Comparison of ENCODE assay signal across 9 cellular contexts in the genomic region with DNA sequence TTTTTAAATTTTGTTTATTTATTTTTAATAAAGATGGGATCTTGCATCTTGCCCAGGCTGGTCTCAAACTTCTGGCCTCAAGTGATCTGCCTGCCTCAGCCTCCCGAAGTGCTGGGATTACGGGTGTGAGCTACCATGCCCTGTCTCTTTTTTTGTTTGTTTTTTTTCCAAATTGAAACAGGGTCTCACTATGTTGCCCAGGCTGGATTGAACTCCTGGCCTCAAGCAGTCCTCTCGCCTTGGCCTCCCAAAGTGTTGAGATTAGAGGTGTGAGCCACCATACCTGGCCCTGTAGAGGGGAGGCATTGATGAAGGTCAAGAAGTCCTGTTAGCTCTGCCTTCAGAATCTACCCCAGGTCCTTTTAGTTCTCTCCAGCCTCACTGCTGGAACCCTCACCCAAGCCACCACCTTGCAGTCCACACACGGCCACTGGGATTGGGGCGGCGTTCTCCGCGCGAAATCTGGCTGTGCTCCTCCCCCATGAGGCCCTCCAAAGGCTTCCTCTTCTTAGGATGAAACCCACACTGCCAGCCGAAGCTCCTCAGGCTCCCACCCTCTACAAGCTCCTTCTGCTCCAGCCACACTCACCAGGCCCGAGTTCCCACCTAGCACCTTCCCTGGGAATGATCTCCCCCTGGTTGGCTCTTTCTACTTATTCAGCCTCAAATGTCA. TPM values are rescaled to one million over a fixed set of nuclear protein-coding genes. Genes with fewer than 3 reads are reported as not detected.
DNase-seq lines count a peak whose midpoint lies in the region; ATAC-seq and TF ChIP-seq lines count a peak whose summit lies in the region.
"Had no signal": no experiment of that assay in that cellular context is flagged by ENCODE, and none has a peak within 500 bp of the region (broad histone marks: within the 10 kb centered on the region; RNA-seq: fewer than 3 reads in every experiment).

No MANE protein-coding gene starts in this region.

- H3K9me3 Mint-ChIP-seq in Caco-2 (ENCODE audit: unreplicated experiment) (peaks cover 10% of the 10 kb centered on the region), WTC11 (peaks cover 9% of the 10 kb centered on the region)

- no TSS peak for BruUV-seq in Caco-2 (replicated peaks; lab: Mats Ljungman, UMichigan)

- intact Hi-C loops in Caco-2 (cut with micrococcal nuclease; ENCODE audit: unreplicated experiment) = no loop called here

- H3K27ac ChIP-seq in iPS DF 6.9 (ENCODE audit: low read length) (peak overlapping the region; percentile 3), skeletal muscle tissue (ENCODE audit: low read depth, low read length) (peak overlapping the region; percentile 90)

- H3K27me3 ChIP-seq in Caco-2 (replicated peaks; ENCODE audit: control insufficient read depth, insufficient read depth, low read length) = no peaks in the 10 kb centered on the region
- H3K27me3 ChIP-seq in iPS DF 6.9 (ENCODE audit: control insufficient read depth, insufficient read depth, low read length) = no peaks in the 10 kb centered on the region
- H3K27me3 ChIP-seq in skeletal muscle tissue (ENCODE audit: control insufficient read depth in 3 of 3, insufficient read depth in 3 of 3, low read length in 3 of 3) = no peaks in the 10 kb centered on the region

- POLR2A ChIA-PET in Caco-2 (lab: Charles Lee) (interaction anchor here (2.3 to 2.5 kb wide), 2 partner anchors 12 to 23 kb away, joined by 19 to 33 read pairs; no protein-coding TSS in a partner anchor), WTC11 (lab: Charles Lee) (interaction anchor here (0.8 to 2.2 kb wide), 3 partner anchors 13 to 34 kb away, joined by 3 to 23 read pairs (median 20); a partner anchor contains a TSS)

- H3K36me3 ChIP-seq in Caco-2 (ENCODE audit: control insufficient read depth, insufficient read depth, low read length) (0 out of 2 replicates have a peak, but pooled peaks cover 5% of the 10 kb centered on the region), iPS DF 6.9 (ENCODE audit: control insufficient read depth, insufficient read depth, low read length) (0 out of 2 replicates have a peak, but pooled peaks cover 2% of the 10 kb centered on the region), skeletal muscle tissue (ENCODE audit: control insufficient read depth in 3 of 3, insufficient read depth in 3 of 3, low read length in 3 of 3) (peaks cover 0 to 9% (median 2%) of the 10 kb centered on the region in 3 donors)

- H3K4me1 ChIP-seq in Caco-2 (peaks cover 58% of the 10 kb centered on the region), iPS DF 6.9 (ENCODE audit: control insufficient read depth, insufficient read depth, low read length) (peaks cover 19% of the 10 kb centered on the region), skeletal muscle tissue (ENCODE audit: control insufficient read depth in 3 of 3, insufficient read depth in 3 of 3, low read length in 3 of 3) (peaks cover 86 to 93% (median 93%) of the 10 kb centered on the region in 3 donors)

- H3K4me3 Mint-ChIP-seq in Caco-2 (ENCODE audit: unreplicated experiment) (peak overlapping the region; percentile 57), WTC11 (no peak overlapping the region)

- H3K36me3 Mint-ChIP-seq in Caco-2 (ENCODE audit: insufficient read depth, unreplicated experiment) (peaks cover 97% of the 10 kb centered on the region), WTC11 (peaks cover 23% of the 10 kb centered on the region)

- TF ChIP-seq CTCF in Caco-2 (IDR thresholded peaks at IDR 0.05; ENCODE audit: insufficient read depth in 1 of 2, low read depth in 1 of 2, low read length in 1 of 2, severe bottlenecking in 1 of 2, unreplicated experiment in 1 of 2) = no peak
- TF ChIP-seq CTCF in WTC11 (IDR thresholded peaks at IDR 0.05) = no peak

- ATAC-seq in WTC11 = no peak

- peak overlapping the region in 1 of 3 donors; percentile 81 for H3K9ac ChIP-seq in skeletal muscle tissue (ENCODE audit: low read depth in 1 of 3, low read length in 3 of 3)

- DNase-seq in Caco-2 (no peak), WTC11 (ENCODE audit: low spot score) (no peak), iPS DF 6.9 (ENCODE audit: low read depth, low spot score) (no peak), NCI-H2107 (lab: John Stamatoyannopoulos, UW) (no peak), NCI-H146 (lab: John Stamatoyannopoulos, UW) (no peak), AG20443 (ENCODE audit: low spot score) (no peak)
- DNase-seq in NK-92 treated with Interleukin-12 subunit alpha and Interleukin-12 subunit beta, amount 100 ng/mL, for 24 hours (lab: John Stamatoyannopoulos, UW) = no peak

- WGBS in iPS DF 6.9 (ENCODE audit: insufficient coverage, insufficient read length) = no CpG with 5 or more reads among the region's 11 CpGs

- CTCF ChIA-PET in Caco-2 (lab: Charles Lee) (interaction anchor here (1.1 to 1.9 kb wide), 3 partner anchors 9 to 46 kb away, joined by 3 to 5 read pairs (median 4); no protein-coding TSS in a partner anchor), WTC11 (lab: Charles Lee) (interaction anchor here (0.6 to 2.4 kb wide), 8 partner anchors 11 to 86 kb away, joined by 3 to 9 read pairs (median 6); a partner anchor contains a TSS)

- H3K9me3 ChIP-seq in Caco-2 = no peaks in the 10 kb centered on the region
- no peaks in the 10 kb centered on the region for H3K9me3 ChIP-seq in iPS DF 6.9 (ENCODE audit: control insufficient read depth, insufficient read depth, low read length)
- H3K9me3 ChIP-seq in skeletal muscle tissue (ENCODE audit: control insufficient read depth in 3 of 3, low read length in 3 of 3) = no peaks in the 10 kb centered on the region

- H3K27me3 Mint-ChIP-seq in Caco-2 (ENCODE audit: insufficient read depth, unreplicated experiment) = no peaks in the 10 kb centered on the region
- H3K27me3 Mint-ChIP-seq in WTC11 (ENCODE audit: low read depth) = no peaks in the 10 kb centered on the region
- H3K27me3 Mint-ChIP-seq: brain had no signal

- H3K4me1 Mint-ChIP-seq in Caco-2 (ENCODE audit: low read depth, unreplicated experiment) (peaks cover 83% of the 10 kb centered on the region), WTC11 (peaks cover 80% of the 10 kb centered on the region)

- no peak overlapping the region for H3K4me3 ChIP-seq in Caco-2 (ENCODE audit: low read depth, low read length)
- H3K4me3 ChIP-seq in iPS DF 6.9 (ENCODE audit: low read length) = no peak overlapping the region
- no peak overlapping the region for H3K4me3 ChIP-seq in skeletal muscle tissue (ENCODE audit: low read length in 3 of 3)

- H3K27ac Mint-ChIP-seq in Caco-2 (ENCODE audit: unreplicated experiment) (peak overlapping the region; percentile 95), WTC11 (peak overlapping the region; percentile 99)

TF ChIP-seq in WTC11, 78 proteins besides CTCF, POLR2A, EP300 and RAD21:
- TF ChIP-seq NR1H2 (CRISPR knock-in tag; IDR thresholded peaks at IDR 0.05) (no peak), ZNF121 (CRISPR knock-in tag; IDR thresholded peaks at IDR 0.05) (peak; percentile 97), NFATC4 (CRISPR knock-in tag; IDR thresholded peaks at IDR 0.05) (no peak)

RNA-seq across cellular contexts. Expression of a gene that starts 34.9 kb away (rescaled TPM):
- total RNA-seq in Caco-2 (2022) (605 and 658 TPM in 2 replicates), WTC11 (2021) (484 to 511 TPM (median 506 TPM) in 3 replicates), skeletal muscle tissue (42.3 TPM)

Comparison
In these comparisons a context has a peak if more than half of its experiments do, and no peak if none do; other contexts are left out.
1. RNA of a gene that starts 34.9 kb away (total RNA-seq): 605 to 658 TPM in Caco-2 and 484 to 511 TPM in WTC11; 42.3 TPM in skeletal muscle tissue (single experiment); every median in the first group is over 10 times any median in the second.